8 cellular contexts compared by ENCODE assay signal in the genomic region with DNA sequence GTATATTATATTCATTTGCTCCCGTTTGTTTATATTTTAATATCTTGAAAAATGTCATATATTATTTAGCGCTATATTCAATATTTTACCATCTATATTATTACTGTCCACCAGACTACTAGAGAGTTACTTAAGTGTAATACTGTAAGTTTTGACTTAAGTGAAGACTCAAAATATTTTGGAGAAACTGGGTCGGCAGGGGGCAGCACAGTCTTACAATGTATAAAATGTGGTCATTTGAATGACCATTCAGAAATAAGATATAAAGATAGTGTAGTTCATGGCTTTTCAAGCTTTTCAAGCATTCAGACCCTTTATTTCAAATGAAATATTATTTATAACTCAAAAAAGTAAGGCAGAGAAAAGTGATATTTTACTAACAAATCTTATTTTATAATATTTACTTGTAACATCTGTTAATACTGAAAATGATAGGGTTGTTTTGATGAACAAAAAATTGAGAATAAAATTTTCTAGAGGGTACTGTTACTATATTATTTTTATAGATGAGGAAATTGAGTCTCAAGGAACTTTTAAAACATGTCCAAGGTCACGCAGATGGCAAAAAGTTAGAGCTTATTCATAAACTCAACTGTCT.
DNase-seq lines count a peak whose midpoint lies in the region; ATAC-seq and TF ChIP-seq lines count a peak whose summit lies in the region.

No MANE protein-coding gene starts in this region.

- H3K27me3 ChIP-seq in adipocyte (replicated peaks; ENCODE audit: control insufficient read depth, insufficient read depth, low read length) (peaks cover 5% of the 10 kb centered on the region), left ventricle myocardium inferior (ENCODE audit: low read depth) (peaks cover 17% of the 10 kb centered on the region)

- no peak for ATAC-seq in sciatic nerve
- ATAC-seq in esophagus mucosa: no peak

- no peak overlapping the region for H3K27ac ChIP-seq in left ventricle myocardium inferior (replicated peaks)

- H3K36me3 ChIP-seq in adipocyte (ENCODE audit: control insufficient read depth, insufficient read depth, low read length, severe bottlenecking) (no peaks in the 10 kb centered on the region), left ventricle myocardium inferior (no peaks in the 10 kb centered on the region)

- peak; percentile 24 for DNase-seq in DMS 273 treated with DMSO at 0.1 percent for 48 hours (lab: John Stamatoyannopoulos, UW)
- DNase-seq in HS-5 (ENCODE audit: low read depth): peak; percentile 38
- peak; percentile 88 for DNase-seq in OCI-M1 (lab: John Stamatoyannopoulos, UW)
- peak; percentile 95 for DNase-seq in adipocyte (ENCODE audit: low read depth)
- DNase-seq in left ventricle myocardium inferior: peak; percentile 70
- peak; percentile 91 for DNase-seq in sciatic nerve (ENCODE audit: low spot score)
- no peak for DNase-seq in effector CD8-positive, alpha-beta T cell (lab: John Stamatoyannopoulos, UW)

- H3K4me1 ChIP-seq in adipocyte (ENCODE audit: control insufficient read depth, insufficient read depth, low read length) (no peaks in the 10 kb centered on the region), left ventricle myocardium inferior (no peaks in the 10 kb centered on the region)

- intact Hi-C loops in left ventricle myocardium inferior (cut with micrococcal nuclease) (loop anchor here (2.0 kb wide), 1 partner anchor 167 kb away; no protein-coding TSS in a partner anchor), sciatic nerve (cut with DNase I) (no loop called here)

- peak; percentile 75 for TF ChIP-seq CTCF in left ventricle myocardium inferior (IDR thresholded peaks at IDR 0.05; ENCODE audit: borderline replicate concordance)

- H3K9ac ChIP-seq in adipocyte (ENCODE audit: low read length): no peak overlapping the region

- H3K4me3 ChIP-seq in adipocyte (ENCODE audit: low read length) (no peak overlapping the region), left ventricle myocardium inferior (no peak overlapping the region)

- H3K9me3 ChIP-seq in adipocyte (ENCODE audit: control insufficient read depth, low read length) (no peaks in the 10 kb centered on the region), left ventricle myocardium inferior (replicated peaks) (peaks cover 7% of the 10 kb centered on the region)
